Comparison of ENCODE assay signal across 8 cellular contexts in genomic region chrX:51420610-51421009, GRCh38.
A peak's percentile ranks its signal among the peaks of the same experiment; 100 is the strongest.
DNase-seq lines count a peak whose midpoint lies in the region; ATAC-seq, FAIRE-seq and TF ChIP-seq lines count a peak whose summit lies in the region.

No MANE protein-coding gene starts in this region.

- intact Hi-C loops in right lobe of liver (cut with DNase I), result no loop called here

- TF ChIP-seq CTCF in BE2C (IDR thresholded peaks at IDR 0.05; ENCODE audit: low read depth, low read length) (peak; percentile 69), brain microvascular endothelial cell (IDR thresholded peaks at IDR 0.05; ENCODE audit: low read depth, low read length, missing control alignments) (peak; percentile 75), right lobe of liver (IDR thresholded peaks at IDR 0.05) (peak; percentile 48 to 83 (median 79))

- 1% methylated on average over 5 of the region's 5 CpGs for WGBS in right lobe of liver (ENCODE audit: insufficient coverage, low coverage, low lambda C conversion rate, missing lambda C conversion rate)

- in situ Hi-C loops in brain microvascular endothelial cell (cut with HindIII; ENCODE audit: low pct_ligation_motif_present, low sequenced_read_pairs), result no loop called here

- FAIRE-seq in G401.6 (lab: Jason Lieb, UNC), result peak; percentile 89

- H3K36me3 ChIP-seq in BE2C, result no peaks in the 10 kb centered on the region
- H3K36me3 ChIP-seq in brain microvascular endothelial cell (replicated peaks), result no peaks in the 10 kb centered on the region
- H3K36me3 ChIP-seq in right lobe of liver, result no peaks in the 10 kb centered on the region
- H3K36me3 ChIP-seq in MG63, result no peaks in the 10 kb centered on the region

- TF ChIP-seq POLR2A in right lobe of liver (IDR thresholded peaks at IDR 0.05), result no peak

- H3K4me1 ChIP-seq in BE2C (no peaks in the 10 kb centered on the region), right lobe of liver (no peaks in the 10 kb centered on the region)

- DNase-seq in BE2C, result peak; percentile 22
- DNase-seq in NCI-H345 treated with DMSO at 0.1 percent for 48 hours (lab: John Stamatoyannopoulos, UW; ENCODE audit: unreplicated experiment), result peak; percentile 14
- DNase-seq in brain microvascular endothelial cell, result peak; percentile 23
- no peak for DNase-seq in right lobe of liver
- DNase-seq in MG63, result no peak
- DNase-seq in OCI-M2 (lab: John Stamatoyannopoulos, UW; ENCODE audit: unreplicated experiment), result no peak

- H3K27ac ChIP-seq in brain microvascular endothelial cell (no peak overlapping the region), right lobe of liver (no peak overlapping the region)

- ATAC-seq in right lobe of liver (peak in 3 of 4 donors; percentile 16 to 63 (median 43)), HG03095 (IDR thresholded peaks at IDR 0.05; ENCODE audit: unreplicated experiment) (no peak)

- H3K4me3 ChIP-seq in BE2C (ENCODE audit: low read depth, low read length), result no peak overlapping the region
- no peak overlapping the region for H3K4me3 ChIP-seq in brain microvascular endothelial cell (ENCODE audit: low read depth, low read length)
- no peak overlapping the region for H3K4me3 ChIP-seq in right lobe of liver
- H3K4me3 ChIP-seq in MG63, result no peak overlapping the region

- H3K27me3 ChIP-seq in BE2C (no peaks in the 10 kb centered on the region), brain microvascular endothelial cell (replicated peaks) (no peaks in the 10 kb centered on the region), right lobe of liver (peaks cover 0 to 4% of the 10 kb centered on the region in 2 donors), MG63 (no peaks in the 10 kb centered on the region; the same call in 1 of the 2 replicates)

- no peaks in the 10 kb centered on the region for H3K9me3 ChIP-seq in BE2C
- no peaks in the 10 kb centered on the region for H3K9me3 ChIP-seq in right lobe of liver
- H3K9me3 ChIP-seq in MG63, result no peaks in the 10 kb centered on the region

Comparison
In these comparisons a context has a peak if more than half of its experiments do, and no peak if none do; other contexts are left out.
1. DNase-seq: peak in BE2C (single experiment), NCI-H345 treated with DMSO at 0.1 percent for 48 hours (single experiment) and brain microvascular endothelial cell (single experiment); none in right lobe of liver (0 of 3), MG63 (single experiment) and OCI-M2 (single experiment).
2. Peak in every context shown above with its lines, with median percentiles within 50 percentile points of each other: CTCF ChIP-seq.